Comparison of ENCODE assay signal across 31 cellular contexts in genomic region chr9:134548618-134549017, GRCh38.
"Had no signal": no experiment of that assay in that cellular context is flagged by ENCODE, and none has a peak within 500 bp of the region (broad histone marks: within the 10 kb centered on the region; RNA-seq: fewer than 3 reads in every experiment).

No MANE protein-coding gene starts in this region.

- H3K9me3 Mint-ChIP-seq: activated naive CD4-positive, alpha-beta T cell treated with anti-CD3 and anti-CD28 coated beads, Interleukin-2, amount 50 U/mL, for 72 hours; dendritic cell treated with granulocyte-macrophage colony-stimulating factor and Interleukin-4, amounts not matched to agents 40 ng/mL and 50 ng/mL, for 4 days; immature natural killer cell; mesothelial cell of epicardium; T-helper 2 cell treated with Interferon-gamma antibody and Interleukin-4, amounts not matched to agents 5 μg/mL and 100 μg/mL, for 36 hours had no signal

- DNase-seq: activated B cell treated with CpG ODN at 0.5 μM for 24 hours; activated CD4-positive, alpha-beta T cell treated with anti-CD3 and anti-CD28 coated beads for 36 hours; activated naive CD4-positive, alpha-beta T cell; activated T-cell treated with anti-CD3 and anti-CD28 coated beads for 4 hours; activated T-cell treated with anti-CD3 and anti-CD28 coated beads, Interleukin-2, amount 50 U/mL, for 72 hours; central memory CD4-positive, alpha-beta T cell; endodermal cell; foreskin fibroblast; head of caudate nucleus; hippocampal formation; immature natural killer cell; kidney glomerular epithelial cell; mammary epithelial cell; stimulated activated CD4-positive, alpha-beta T cell treated with anti-CD3 and anti-CD28 coated beads, Interleukin-12 subunit alpha, Interleukin-12 subunit beta, amount 100 ng/mL, for 4 hours; stimulated activated CD4-positive, alpha-beta T cell treated with anti-CD3 and anti-CD28 coated beads, Interleukin-4, amount 100 ng/mL, for 1 hour; stimulated activated naive CD8-positive, alpha-beta T cell treated with anti-CD3 and anti-CD28 coated beads, Interleukin-15, Interleukin-2, amounts not matched to agents 100 U/mL and 50 U/mL, for 24 hours; T-cell; testis; transverse colon had no signal

- FAIRE-seq: pancreas had no signal

- H3K4me3 Mint-ChIP-seq: activated B cell treated with CpG ODN at 0.5 μM for 24 hours; activated CD4-positive, alpha-beta T cell treated with anti-CD3 and anti-CD28 coated beads for 36 hours; activated T-cell treated with anti-CD3 and anti-CD28 coated beads, Interleukin-2, amount 50 U/mL, for 72 hours; dendritic cell treated with granulocyte-macrophage colony-stimulating factor and Interleukin-4, amounts not matched to agents 40 ng/mL and 50 ng/mL, for 4 days; endodermal cell; immature natural killer cell; mesothelial cell of epicardium; naive thymus-derived CD8-positive, alpha-beta T cell; T-cell; T-helper 2 cell treated with Interferon-gamma antibody and Interleukin-4, amounts not matched to agents 5 μg/mL and 100 μg/mL, for 36 hours had no signal

- H3K27ac ChIP-seq: breast epithelium, left lung, neutrophil, pancreas, psoas muscle, testis, transverse colon, vagina had no signal

- H3K36me3 ChIP-seq: breast epithelium, left lung, neutrophil, pancreas, transverse colon, vagina had no signal

- H3K27ac Mint-ChIP-seq: activated B cell treated with CpG ODN at 0.5 μM for 24 hours; activated CD4-positive, alpha-beta T cell treated with anti-CD3 and anti-CD28 coated beads for 36 hours; activated naive CD4-positive, alpha-beta T cell treated with anti-CD3 and anti-CD28 coated beads, Interleukin-2, amount 50 U/mL, for 72 hours; activated T-cell treated with anti-CD3 and anti-CD28 coated beads, Interleukin-2, amount 50 U/mL, for 72 hours; dendritic cell treated with granulocyte-macrophage colony-stimulating factor and Interleukin-4, amounts not matched to agents 40 ng/mL and 50 ng/mL, for 4 days; endodermal cell; immature natural killer cell; naive thymus-derived CD8-positive, alpha-beta T cell; T-cell; T-helper 2 cell treated with Interferon-gamma antibody and Interleukin-4, amounts not matched to agents 5 μg/mL and 100 μg/mL, for 36 hours had no signal

- H3K9me3 ChIP-seq: breast epithelium, left lung, neutrophil, pancreas, psoas muscle, testis, transverse colon, vagina had no signal

- H3K4me1 ChIP-seq: pancreas, psoas muscle had no signal

- H3K27me3 ChIP-seq: pancreas, testis, transverse colon, vagina had no signal

- H3K36me3 Mint-ChIP-seq: immature natural killer cell, mesothelial cell of epicardium, T-cell had no signal

- H3K4me1 Mint-ChIP-seq: activated B cell treated with CpG ODN at 0.5 μM for 24 hours; activated CD4-positive, alpha-beta T cell treated with anti-CD3 and anti-CD28 coated beads for 36 hours; immature natural killer cell; naive thymus-derived CD8-positive, alpha-beta T cell; T-cell had no signal

- ATAC-seq: activated CD4-positive, alpha-beta T cell treated with anti-CD3 and anti-CD28 coated beads for 36 hours; activated naive CD4-positive, alpha-beta T cell treated with anti-CD3 and anti-CD28 coated beads, Interleukin-2, amount 50 U/mL, for 72 hours; activated T-cell treated with anti-CD3 and anti-CD28 coated beads, Interleukin-2, amount 50 U/mL, for 72 hours; esophagus mucosa; left lung; naive thymus-derived CD8-positive, alpha-beta T cell; pancreas; psoas muscle; stimulated activated naive CD8-positive, alpha-beta T cell treated with anti-CD3 and anti-CD28 coated beads, Interleukin-15, Interleukin-2, amounts not matched to agents 100 U/mL and 50 U/mL, for 24 hours; T-cell had no signal

- H3K4me3 ChIP-seq: breast epithelium, left lung, pancreas, psoas muscle, testis, transverse colon, vagina had no signal
